ENCODE assay signal across 1 cellular context in genomic region chr3:32117324-32117723, GRCh38.
TF ChIP-seq lines count a peak whose summit lies in the region.

No MANE protein-coding gene starts in this region.

TF ChIP-seq in IMR-90, 13 proteins besides CTCF, POLR2A, EP300 and RAD21 (continued from another document):
- TF ChIP-seq USF2 (IDR thresholded peaks at IDR 0.05; ENCODE audit: low read depth, low read length) (no peak), NFE2L2 (IDR thresholded peaks at IDR 0.05; ENCODE audit: low read depth, low read length) (no peak), FOS (IDR thresholded peaks at IDR 0.05; ENCODE audit: low read depth, low read length) (no peak)
